In the genomic region with DNA sequence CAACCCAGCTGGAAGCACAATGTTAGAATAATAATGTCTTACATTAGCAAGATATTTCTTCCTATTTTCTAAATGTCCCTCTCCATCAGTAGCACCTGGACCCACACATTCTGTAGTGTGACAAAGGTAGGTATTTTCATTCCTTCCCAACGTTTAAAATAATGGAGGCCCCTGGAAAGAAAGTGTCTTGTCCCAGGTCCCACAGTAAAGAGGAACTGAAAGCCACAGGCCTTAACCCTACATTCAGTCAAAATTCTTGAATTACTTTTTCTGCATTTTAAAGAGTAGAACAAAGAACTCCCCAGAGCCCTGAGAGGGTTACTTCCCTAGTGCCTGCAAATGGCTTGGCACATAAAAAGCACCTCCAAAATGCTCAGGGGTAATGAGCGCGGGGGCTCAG, we compare ENCODE assay signal across 17 cellular contexts.
DNase-seq lines count a peak whose midpoint lies in the region; ATAC-seq lines count a peak whose summit lies in the region.
"Had no signal": no experiment of that assay in that cellular context is flagged by ENCODE, and none has a peak within 500 bp of the region (broad histone marks: within the 10 kb centered on the region; RNA-seq: fewer than 3 reads in every experiment).

No MANE protein-coding gene starts in this region.

- peaks cover under 1% of the 10 kb centered on the region for H3K27me3 Mint-ChIP-seq in stimulated activated memory B cell treated with anti-CD40 and anti-IgM and Interleukin-4, amounts not matched to agents 10 μg/mL and 1 μg/mL and 100 μg/mL, for 72 hours
- H3K27me3 Mint-ChIP-seq: activated CD8-positive, alpha-beta T cell treated with anti-CD3 and anti-CD28 coated beads for 36 hours; CD8-positive, alpha-beta memory T cell had no signal

- no peak overlapping the region for H3K27ac Mint-ChIP-seq in stimulated activated memory B cell treated with anti-CD40 and anti-IgM and Interleukin-4, amounts not matched to agents 10 μg/mL and 1 μg/mL and 100 μg/mL, for 72 hours
- H3K27ac Mint-ChIP-seq: activated CD8-positive, alpha-beta T cell treated with anti-CD3 and anti-CD28 coated beads for 36 hours; CD8-positive, alpha-beta memory T cell had no signal

- no peaks in the 10 kb centered on the region for H3K36me3 Mint-ChIP-seq in stimulated activated memory B cell treated with anti-CD40 and anti-IgM and Interleukin-4, amounts not matched to agents 10 μg/mL and 1 μg/mL and 100 μg/mL, for 72 hours

- ATAC-seq in GM19043 (IDR thresholded peaks at IDR 0.05; ENCODE audit: low read depth, unreplicated experiment) (peak; percentile 85), HG02571 (IDR thresholded peaks at IDR 0.05; ENCODE audit: unreplicated experiment) (peak; percentile 77), HG03354 (IDR thresholded peaks at IDR 0.05; ENCODE audit: poor library complexity, severe bottlenecking, unreplicated experiment) (peak; percentile 58)
- ATAC-seq in stimulated activated memory B cell treated with anti-CD40 and anti-IgM and Interleukin-4, amounts not matched to agents 10 μg/mL and 1 μg/mL and 100 μg/mL, for 72 hours, result peak; percentile 52
- ATAC-seq: activated CD8-positive, alpha-beta T cell treated with anti-CD3 and anti-CD28 coated beads for 36 hours; left lobe of liver had no signal

- no peak for DNase-seq in epidermal melanocyte (ENCODE audit: insufficient read length, low spot score)
- DNase-seq in NCI-H1105 treated with DMSO at 0.1 percent for 48 hours (lab: John Stamatoyannopoulos, UW), result no peak
- no peak for DNase-seq in activated CD4-positive, alpha-beta T cell treated with anti-CD3 and anti-CD28 coated beads for 4 hours
- DNase-seq in SW 1271 (lab: John Stamatoyannopoulos, UW), result no peak
- DNase-seq: activated CD8-positive, alpha-beta T cell treated with anti-CD3 and anti-CD28 coated beads for 36 hours; activated naive CD4-positive, alpha-beta T cell treated with Interleukin-2 at 50 U/mL for 16 hours; CD8-positive, alpha-beta memory T cell; GM23248; NCI-H1092; T-helper 9 cell; trophoblast cell had no signal

- H3K4me3 Mint-ChIP-seq in stimulated activated memory B cell treated with anti-CD40 and anti-IgM and Interleukin-4, amounts not matched to agents 10 μg/mL and 1 μg/mL and 100 μg/mL, for 72 hours, result no peak overlapping the region
- H3K4me3 Mint-ChIP-seq: activated CD8-positive, alpha-beta T cell treated with anti-CD3 and anti-CD28 coated beads for 36 hours; CD8-positive, alpha-beta memory T cell; neural crest cell had no signal

- H3K9me3 Mint-ChIP-seq in stimulated activated memory B cell treated with anti-CD40 and anti-IgM and Interleukin-4, amounts not matched to agents 10 μg/mL and 1 μg/mL and 100 μg/mL, for 72 hours, result peaks cover 5% of the 10 kb centered on the region
- H3K9me3 Mint-ChIP-seq: activated CD8-positive, alpha-beta T cell treated with anti-CD3 and anti-CD28 coated beads for 36 hours; neural crest cell had no signal

- no peaks in the 10 kb centered on the region for H3K4me1 Mint-ChIP-seq in stimulated activated memory B cell treated with anti-CD40 and anti-IgM and Interleukin-4, amounts not matched to agents 10 μg/mL and 1 μg/mL and 100 μg/mL, for 72 hours
- H3K4me1 Mint-ChIP-seq: CD8-positive, alpha-beta memory T cell had no signal
